In the genomic region with DNA sequence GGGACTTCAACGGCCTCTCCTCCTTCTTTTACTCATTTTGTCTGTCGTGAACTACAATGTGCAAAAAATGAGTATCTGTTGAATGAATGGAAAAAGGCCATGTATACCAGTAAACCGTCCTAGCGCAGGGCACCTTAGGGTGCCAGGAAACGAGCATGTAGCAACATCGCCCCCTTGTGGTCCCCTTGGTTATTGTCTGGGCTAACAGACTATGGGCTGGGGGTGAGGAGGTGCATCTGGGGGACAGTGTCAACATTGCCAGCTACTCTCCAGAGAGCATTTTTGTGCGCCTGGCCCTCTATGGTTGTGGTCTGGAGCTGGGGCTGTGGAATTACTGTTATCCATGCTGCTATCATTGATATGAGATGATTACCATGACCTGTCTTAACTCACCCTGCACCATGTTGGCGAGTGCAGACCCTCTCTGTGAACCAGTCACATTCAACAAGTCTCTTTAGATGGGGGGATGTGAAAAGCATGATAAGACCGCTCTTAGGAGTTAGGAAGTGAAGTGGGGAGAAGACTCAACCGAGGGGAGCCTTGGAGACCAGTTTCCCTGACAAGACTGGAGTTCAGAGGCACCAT, we compare ENCODE assay signal across 8 cellular contexts. TPM values are rescaled to one million over a fixed set of nuclear protein-coding genes. Genes with fewer than 3 reads are reported as not detected.
DNase-seq lines count a peak whose midpoint lies in the region; ATAC-seq and TF ChIP-seq lines count a peak whose summit lies in the region.

No MANE protein-coding gene starts in this region.

- no peak overlapping the region for H3K27ac ChIP-seq in lower lobe of right lung

- ATAC-seq in lower lobe of right lung = peak; percentile 68 to 74
- no peak for ATAC-seq in HG02610 (IDR thresholded peaks at IDR 0.05; ENCODE audit: unreplicated experiment)

- intact Hi-C loops in lower lobe of right lung (cut with DNase I) = no loop called here

- no peaks in the 10 kb centered on the region for H3K4me1 ChIP-seq in lower lobe of right lung

- H3K36me3 ChIP-seq in lower lobe of right lung = peaks cover 83% of the 10 kb centered on the region

- no peak overlapping the region for H3K4me3 ChIP-seq in lower lobe of right lung

- DNase-seq in NCI-H2171 treated with DMSO at 0.1 percent for 48 hours (lab: John Stamatoyannopoulos, UW) (peak; percentile 52), NCI-H2171 (lab: John Stamatoyannopoulos, UW) (no peak), NCI-H2107 (lab: John Stamatoyannopoulos, UW) (peak; percentile 70), cerebellum (ENCODE audit: low spot score) (peak; percentile 50), lower lobe of right lung (peak; percentile 69)
- DNase-seq in activated CD4-positive, CD25-positive, alpha-beta regulatory T cell treated with anti-CD3 and anti-CD28 coated beads, Interleukin-2, amount 50 U/mL, for 72 hours = peak; percentile 85
- peak; percentile 36 to 55 for DNase-seq in stimulated activated CD8-positive, alpha-beta memory T cell treated with anti-CD3 and anti-CD28 coated beads, Interleukin-15, amount 100 ng/mL, for 4 hours (ENCODE audit: low read depth in 2 of 2)

- no peaks in the 10 kb centered on the region for H3K27me3 ChIP-seq in lower lobe of right lung (ENCODE audit: low read depth)

- no peaks in the 10 kb centered on the region for H3K9me3 ChIP-seq in lower lobe of right lung

- TF ChIP-seq CTCF in lower lobe of right lung (IDR thresholded peaks at IDR 0.05) = peak; percentile 84

RNA-seq across cellular contexts. Expression of a gene that starts 22.8 kb away (rescaled TPM):
- 0.36 TPM for total RNA-seq in cerebellum
- 7.7 TPM for total RNA-seq in lower lobe of right lung

RNA-seq across cellular contexts. Expression of a gene that starts 41.4 kb away (rescaled TPM):
- total RNA-seq in cerebellum (22.2 TPM), lower lobe of right lung (47.1 TPM)

RNA-seq across cellular contexts. Expression of a gene that starts 42.1 kb away (rescaled TPM):
- total RNA-seq in cerebellum = 11.7 TPM
- 6.8 TPM for total RNA-seq in lower lobe of right lung

RNA-seq across cellular contexts. Expression of a gene that starts 54.4 kb away (rescaled TPM):
- total RNA-seq in cerebellum (18.1 TPM), lower lobe of right lung (36.5 TPM)

RNA-seq across cellular contexts. Expression of a gene that starts 54.7 kb away (rescaled TPM):
- total RNA-seq in cerebellum (2.9 TPM), lower lobe of right lung (13.8 TPM)
